ENCODE assay signal across 1 cellular context in the genomic region with DNA sequence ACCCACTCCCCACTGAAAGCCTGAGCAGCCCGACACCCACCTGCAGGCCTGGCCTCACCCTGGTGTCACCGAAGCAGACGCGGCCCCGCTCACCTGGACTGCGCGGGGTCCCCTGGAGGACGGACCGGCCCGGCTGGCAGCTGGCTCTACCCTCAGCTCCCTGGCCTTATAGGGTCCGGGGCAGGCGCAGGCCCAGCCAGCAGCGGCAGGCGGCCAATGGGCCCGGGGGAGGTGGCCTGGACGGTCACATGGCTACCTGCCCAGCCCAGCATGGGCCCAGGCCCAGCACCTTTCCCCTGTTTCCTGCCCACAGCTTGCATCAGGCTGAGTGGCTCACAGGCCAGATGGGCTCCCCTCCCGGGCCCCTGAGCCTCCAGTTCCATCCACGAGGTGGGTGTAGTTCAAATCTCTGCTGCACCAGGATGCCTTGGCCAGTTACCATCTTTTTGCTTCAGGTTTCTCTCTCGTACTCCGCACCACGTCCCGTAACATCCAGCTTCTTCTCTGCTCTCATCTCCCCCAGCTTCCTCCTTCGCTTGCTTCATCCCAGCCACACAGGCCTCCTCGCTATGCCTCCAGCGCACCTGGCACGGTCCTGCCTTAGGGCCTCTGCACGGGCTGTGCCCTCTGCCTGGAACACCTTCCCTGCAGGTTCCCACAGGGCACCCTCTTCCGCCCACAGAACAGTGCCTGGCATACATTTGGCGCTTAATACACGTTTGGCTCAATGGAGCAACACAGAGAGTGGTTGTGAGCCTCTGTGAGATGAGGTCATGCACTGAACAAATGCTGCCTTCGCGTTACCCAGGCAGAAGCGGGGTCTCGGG.
A peak's percentile ranks its signal among the peaks of the same experiment; 100 is the strongest.
TF ChIP-seq lines count a peak whose summit lies in the region.

A gene with protein sequence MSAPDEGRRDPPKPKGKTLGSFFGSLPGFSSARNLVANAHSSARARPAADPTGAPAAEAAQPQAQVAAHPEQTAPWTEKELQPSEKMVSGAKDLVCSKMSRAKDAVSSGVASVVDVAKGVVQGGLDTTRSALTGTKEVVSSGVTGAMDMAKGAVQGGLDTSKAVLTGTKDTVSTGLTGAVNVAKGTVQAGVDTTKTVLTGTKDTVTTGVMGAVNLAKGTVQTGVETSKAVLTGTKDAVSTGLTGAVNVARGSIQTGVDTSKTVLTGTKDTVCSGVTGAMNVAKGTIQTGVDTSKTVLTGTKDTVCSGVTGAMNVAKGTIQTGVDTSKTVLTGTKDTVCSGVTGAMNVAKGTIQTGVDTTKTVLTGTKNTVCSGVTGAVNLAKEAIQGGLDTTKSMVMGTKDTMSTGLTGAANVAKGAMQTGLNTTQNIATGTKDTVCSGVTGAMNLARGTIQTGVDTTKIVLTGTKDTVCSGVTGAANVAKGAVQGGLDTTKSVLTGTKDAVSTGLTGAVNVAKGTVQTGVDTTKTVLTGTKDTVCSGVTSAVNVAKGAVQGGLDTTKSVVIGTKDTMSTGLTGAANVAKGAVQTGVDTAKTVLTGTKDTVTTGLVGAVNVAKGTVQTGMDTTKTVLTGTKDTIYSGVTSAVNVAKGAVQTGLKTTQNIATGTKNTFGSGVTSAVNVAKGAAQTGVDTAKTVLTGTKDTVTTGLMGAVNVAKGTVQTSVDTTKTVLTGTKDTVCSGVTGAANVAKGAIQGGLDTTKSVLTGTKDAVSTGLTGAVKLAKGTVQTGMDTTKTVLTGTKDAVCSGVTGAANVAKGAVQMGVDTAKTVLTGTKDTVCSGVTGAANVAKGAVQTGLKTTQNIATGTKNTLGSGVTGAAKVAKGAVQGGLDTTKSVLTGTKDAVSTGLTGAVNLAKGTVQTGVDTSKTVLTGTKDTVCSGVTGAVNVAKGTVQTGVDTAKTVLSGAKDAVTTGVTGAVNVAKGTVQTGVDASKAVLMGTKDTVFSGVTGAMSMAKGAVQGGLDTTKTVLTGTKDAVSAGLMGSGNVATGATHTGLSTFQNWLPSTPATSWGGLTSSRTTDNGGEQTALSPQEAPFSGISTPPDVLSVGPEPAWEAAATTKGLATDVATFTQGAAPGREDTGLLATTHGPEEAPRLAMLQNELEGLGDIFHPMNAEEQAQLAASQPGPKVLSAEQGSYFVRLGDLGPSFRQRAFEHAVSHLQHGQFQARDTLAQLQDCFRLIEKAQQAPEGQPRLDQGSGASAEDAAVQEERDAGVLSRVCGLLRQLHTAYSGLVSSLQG (N-terminal part only) (minus strand): TSS at position 142 of the 827 bp plus-strand sequence. CDS start 214 bp downstream, outside the sequence.

TF ChIP-seq in HepG2, 621 proteins besides CTCF, POLR2A, EP300 and RAD21 (continued from another document and continues in another):
- TF ChIP-seq ZNF124 (CRISPR knock-in tag; IDR thresholded peaks at IDR 0.05) (no peak), CSRNP1 (CRISPR knock-in tag; IDR thresholded peaks at IDR 0.05) (peak; percentile 41; the same call in 1 of the 2 replicates), TAF1 (CRISPR knock-in tag; IDR thresholded peaks at IDR 0.05) (0 out of 2 replicates have a peak, but pooled peaks have one; percentile 47), MED1 (CRISPR knock-in tag; IDR thresholded peaks at IDR 0.05) (peak; percentile 60; the same call in 1 of the 2 replicates), FOSL1 (CRISPR knock-in tag; IDR thresholded peaks at IDR 0.05; ENCODE audit: borderline replicate concordance) (no peak), ZNF317 (CRISPR knock-in tag; IDR thresholded peaks at IDR 0.05) (no peak), NFIC (IDR thresholded peaks at IDR 0.05; ENCODE audit: low read length) (no peak), PHF5A (CRISPR knock-in tag; IDR thresholded peaks at IDR 0.05; ENCODE audit: low read depth, unreplicated experiment) (no peak), ZFP91 (CRISPR knock-in tag; IDR thresholded peaks at IDR 0.05; ENCODE audit: borderline replicate concordance) (peak; percentile 60; the same call in 1 of the 2 replicates), ELF3 (CRISPR knock-in tag; IDR thresholded peaks at IDR 0.05) (peak; percentile 49; the same call in 1 of the 2 replicates), TBX2 (CRISPR knock-in tag; IDR thresholded peaks at IDR 0.05; ENCODE audit: borderline replicate concordance) (no peak; the same call in 1 of the 2 replicates), ZNF253 (CRISPR knock-in tag; IDR thresholded peaks at IDR 0.05; ENCODE audit: borderline replicate concordance) (no peak), ZNF18 (CRISPR knock-in tag; IDR thresholded peaks at IDR 0.05; ENCODE audit: insufficient replicate concordance) (no peak), ATAD3A (CRISPR knock-in tag; IDR thresholded peaks at IDR 0.05) (no peak), THYN1 (CRISPR knock-in tag; IDR thresholded peaks at IDR 0.05; ENCODE audit: borderline replicate concordance, low read depth) (no peak), FOXJ3 (CRISPR knock-in tag; IDR thresholded peaks at IDR 0.05; ENCODE audit: borderline replicate concordance) (no peak), SAP130 (CRISPR knock-in tag; IDR thresholded peaks at IDR 0.05; ENCODE audit: low read depth) (peak; percentile 48; the same call in 1 of the 2 replicates), ZNF724P (CRISPR knock-in tag; IDR thresholded peaks at IDR 0.05; ENCODE audit: borderline replicate concordance) (no peak), ADNP (CRISPR knock-in tag; IDR thresholded peaks at IDR 0.05) (no peak), BRF2 (CRISPR knock-in tag; IDR thresholded peaks at IDR 0.05) (no peak), ZBTB42 (CRISPR knock-in tag; IDR thresholded peaks at IDR 0.05) (peak; percentile 56; the same call in 1 of the 2 replicates), ZNF225 (CRISPR knock-in tag; IDR thresholded peaks at IDR 0.05) (no peak), ZFP36 (IDR thresholded peaks at IDR 0.05; ENCODE audit: borderline replicate concordance, low read depth, low read length, partially characterized antibody) (no peak), SUZ12 (IDR thresholded peaks at IDR 0.05; ENCODE audit: low read depth, low read length) (no peak), SSRP1 (CRISPR knock-in tag; IDR thresholded peaks at IDR 0.05) (no peak), ZNF816 (CRISPR knock-in tag; IDR thresholded peaks at IDR 0.05; ENCODE audit: borderline replicate concordance) (no peak), SKIL (CRISPR knock-in tag; IDR thresholded peaks at IDR 0.05; ENCODE audit: borderline replicate concordance) (0 out of 2 replicates have a peak, but pooled peaks have one; percentile 23)
- TF ChIP-seq, protein P1, sequence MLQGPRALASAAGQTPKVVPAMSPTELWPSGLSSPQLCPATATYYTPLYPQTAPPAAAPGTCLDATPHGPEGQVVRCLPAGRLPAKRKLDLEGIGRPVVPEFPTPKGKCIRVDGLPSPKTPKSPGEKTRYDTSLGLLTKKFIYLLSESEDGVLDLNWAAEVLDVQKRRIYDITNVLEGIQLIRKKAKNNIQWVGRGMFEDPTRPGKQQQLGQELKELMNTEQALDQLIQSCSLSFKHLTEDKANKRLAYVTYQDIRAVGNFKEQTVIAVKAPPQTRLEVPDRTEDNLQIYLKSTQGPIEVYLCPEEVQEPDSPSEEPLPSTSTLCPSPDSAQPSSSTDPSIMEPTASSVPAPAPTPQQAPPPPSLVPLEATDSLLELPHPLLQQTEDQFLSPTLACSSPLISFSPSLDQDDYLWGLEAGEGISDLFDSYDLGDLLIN (CRISPR knock-in tag; IDR thresholded peaks at IDR 0.05; ENCODE audit: borderline replicate concordance) = no peak
- TF ChIP-seq, protein P2, sequence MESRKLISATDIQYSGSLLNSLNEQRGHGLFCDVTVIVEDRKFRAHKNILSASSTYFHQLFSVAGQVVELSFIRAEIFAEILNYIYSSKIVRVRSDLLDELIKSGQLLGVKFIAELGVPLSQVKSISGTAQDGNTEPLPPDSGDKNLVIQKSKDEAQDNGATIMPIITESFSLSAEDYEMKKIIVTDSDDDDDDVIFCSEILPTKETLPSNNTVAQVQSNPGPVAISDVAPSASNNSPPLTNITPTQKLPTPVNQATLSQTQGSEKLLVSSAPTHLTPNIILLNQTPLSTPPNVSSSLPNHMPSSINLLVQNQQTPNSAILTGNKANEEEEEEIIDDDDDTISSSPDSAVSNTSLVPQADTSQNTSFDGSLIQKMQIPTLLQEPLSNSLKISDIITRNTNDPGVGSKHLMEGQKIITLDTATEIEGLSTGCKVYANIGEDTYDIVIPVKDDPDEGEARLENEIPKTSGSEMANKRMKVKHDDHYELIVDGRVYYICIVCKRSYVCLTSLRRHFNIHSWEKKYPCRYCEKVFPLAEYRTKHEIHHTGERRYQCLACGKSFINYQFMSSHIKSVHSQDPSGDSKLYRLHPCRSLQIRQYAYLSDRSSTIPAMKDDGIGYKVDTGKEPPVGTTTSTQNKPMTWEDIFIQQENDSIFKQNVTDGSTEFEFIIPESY (CRISPR knock-in tag; IDR thresholded peaks at IDR 0.05) = no peak
- TF ChIP-seq, protein P3, sequence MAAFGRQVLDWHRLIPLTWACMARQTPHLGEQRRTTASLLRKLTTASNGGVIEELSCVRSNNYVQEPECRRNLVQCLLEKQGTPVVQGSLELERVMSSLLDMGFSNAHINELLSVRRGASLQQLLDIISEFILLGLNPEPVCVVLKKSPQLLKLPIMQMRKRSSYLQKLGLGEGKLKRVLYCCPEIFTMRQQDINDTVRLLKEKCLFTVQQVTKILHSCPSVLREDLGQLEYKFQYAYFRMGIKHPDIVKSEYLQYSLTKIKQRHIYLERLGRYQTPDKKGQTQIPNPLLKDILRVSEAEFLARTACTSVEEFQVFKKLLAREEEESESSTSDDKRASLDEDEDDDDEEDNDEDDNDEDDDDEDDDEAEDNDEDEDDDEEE (CRISPR knock-in tag; IDR thresholded peaks at IDR 0.05) = no peak
- TF ChIP-seq, protein P4, sequence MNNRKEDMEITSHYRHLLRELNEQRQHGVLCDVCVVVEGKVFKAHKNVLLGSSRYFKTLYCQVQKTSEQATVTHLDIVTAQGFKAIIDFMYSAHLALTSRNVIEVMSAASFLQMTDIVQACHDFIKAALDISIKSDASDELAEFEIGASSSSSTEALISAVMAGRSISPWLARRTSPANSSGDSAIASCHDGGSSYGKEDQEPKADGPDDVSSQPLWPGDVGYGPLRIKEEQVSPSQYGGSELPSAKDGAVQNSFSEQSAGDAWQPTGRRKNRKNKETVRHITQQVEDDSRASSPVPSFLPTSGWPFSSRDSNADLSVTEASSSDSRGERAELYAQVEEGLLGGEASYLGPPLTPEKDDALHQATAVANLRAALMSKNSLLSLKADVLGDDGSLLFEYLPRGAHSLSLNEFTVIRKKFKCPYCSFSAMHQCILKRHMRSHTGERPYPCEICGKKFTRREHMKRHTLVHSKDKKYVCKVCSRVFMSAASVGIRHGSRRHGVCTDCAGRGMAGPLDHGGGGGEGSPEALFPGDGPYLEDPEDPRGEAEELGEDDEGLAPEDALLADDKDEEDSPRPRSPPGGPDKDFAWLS (CRISPR knock-in tag; IDR thresholded peaks at IDR 0.05; ENCODE audit: borderline replicate concordance) = no peak
- TF ChIP-seq, protein P5, sequence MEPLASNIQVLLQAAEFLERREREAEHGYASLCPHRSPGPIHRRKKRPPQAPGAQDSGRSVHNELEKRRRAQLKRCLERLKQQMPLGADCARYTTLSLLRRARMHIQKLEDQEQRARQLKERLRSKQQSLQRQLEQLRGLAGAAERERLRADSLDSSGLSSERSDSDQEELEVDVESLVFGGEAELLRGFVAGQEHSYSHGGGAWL (CRISPR knock-in tag; IDR thresholded peaks at IDR 0.05) = peak; percentile 80
